Comparison of ENCODE assay signal across 24 cellular contexts in the genomic region with DNA sequence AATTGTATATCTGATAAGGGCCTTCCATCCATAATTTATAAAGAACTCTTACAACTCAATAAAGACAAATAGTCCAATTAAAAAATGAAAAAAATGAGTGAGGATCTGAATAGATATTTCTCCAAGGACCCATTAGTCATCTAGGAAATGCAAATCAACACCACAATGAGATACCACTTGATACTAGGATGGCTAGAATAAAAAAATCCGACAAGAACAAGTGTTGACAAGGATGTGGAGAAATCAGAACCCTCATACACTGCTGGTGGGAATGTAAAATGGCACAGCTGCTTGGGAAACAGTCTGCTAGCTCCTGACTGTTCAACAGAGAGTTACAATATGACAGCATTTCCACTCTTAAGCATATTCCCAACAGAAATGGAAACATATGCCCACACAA. TPM values are rescaled to one million over a fixed set of nuclear protein-coding genes. Genes with fewer than 3 reads are reported as not detected.
DNase-seq lines count a peak whose midpoint lies in the region; ATAC-seq, FAIRE-seq and TF ChIP-seq lines count a peak whose summit lies in the region.
"Had no signal": no experiment of that assay in that cellular context is flagged by ENCODE, and none has a peak within 500 bp of the region (broad histone marks: within the 10 kb centered on the region; RNA-seq: fewer than 3 reads in every experiment).

No MANE protein-coding gene starts in this region.

- no peak for TF ChIP-seq POLR2A in HepG2 (IDR thresholded peaks at IDR 0.05; ENCODE audit: insufficient read depth in 1 of 2, low read depth in 2 of 2, low read length in 2 of 2)
- TF ChIP-seq POLR2A in right lobe of liver (IDR thresholded peaks at IDR 0.05) = no peak

- peak overlapping the region; percentile 43 for H3K27ac Mint-ChIP-seq in dendritic cell treated with granulocyte-macrophage colony-stimulating factor and Interleukin-4, amounts not matched to agents 40 ng/mL and 50 ng/mL, for 4 days
- H3K27ac Mint-ChIP-seq in stimulated activated memory B cell treated with anti-CD40 and anti-IgM and Interleukin-4, amounts not matched to agents 10 μg/mL and 1 μg/mL and 100 μg/mL, for 72 hours = peak overlapping the region; percentile 59
- H3K27ac Mint-ChIP-seq: CD4-positive, alpha-beta memory T cell; GM23338; H9 had no signal

- no TSS peak for BruUV-seq in HepG2 (replicated peaks; lab: Mats Ljungman, UMichigan)
- TSS peak; percentile 9 for BruUV-seq in OCI-LY7 (replicated peaks; lab: Mats Ljungman, UMichigan)

- no peak for TF ChIP-seq RAD21 in HepG2 (CRISPR knock-in tag; IDR thresholded peaks at IDR 0.05)

- ATAC-seq in HepG2 (no peak), right lobe of liver (no peak), GM21528 (IDR thresholded peaks at IDR 0.05; ENCODE audit: low FRiP score, unreplicated experiment) (no peak)
- no peak for ATAC-seq in stimulated activated memory B cell treated with anti-CD40 and anti-IgM and Interleukin-4, amounts not matched to agents 10 μg/mL and 1 μg/mL and 100 μg/mL, for 72 hours
- ATAC-seq: GM23338, HCT116 had no signal

- 0% methylated on average over 1 of the region's 1 CpG for WGBS in HepG2 (ENCODE audit: low lambda C conversion rate)
- 47% methylated on average over 1 of the region's 1 CpG for WGBS in right lobe of liver (ENCODE audit: insufficient coverage, low coverage, low lambda C conversion rate, missing lambda C conversion rate)

- no peak overlapping the region for H3K4me2 ChIP-seq in HepG2 (ENCODE audit: low read depth, low read length)
- no peak overlapping the region for H3K4me2 ChIP-seq in OCI-LY7 (ENCODE audit: low read length)
- H3K4me2 ChIP-seq: GM23338 had no signal

- H3K79me2 ChIP-seq in HepG2 (ENCODE audit: insufficient read depth, low read length) = no peaks in the 10 kb centered on the region
- H3K79me2 ChIP-seq in OCI-LY7 (ENCODE audit: insufficient read depth, low read depth, low read length) = no peaks in the 10 kb centered on the region; the same call in 1 of the 2 replicates

- peaks cover 0 to 11% of the 10 kb centered on the region in 2 experiments; a peak in 1 of 5 replicates for H3K27me3 ChIP-seq in HepG2 (ENCODE audit: control insufficient read depth in 1 of 2, insufficient read depth in 2 of 2, low read length in 2 of 2)
- H3K27me3 ChIP-seq in right lobe of liver = no peaks in the 10 kb centered on the region
- H3K27me3 ChIP-seq: BLaER1 treated with 17β-estradiol and CSF1 and Interleukin-3, amounts not matched to agents 10 nM and 100 nM had no signal

- TF ChIP-seq EP300 in HepG2 (IDR thresholded peaks at IDR 0.05; ENCODE audit: low read depth in 2 of 2, low read length in 2 of 2) (no peak), HepG2 (CRISPR knock-in tag; IDR thresholded peaks at IDR 0.05; ENCODE audit: borderline replicate concordance) (no peak)

- H3K4me3 ChIP-seq in HepG2 (replicated peaks in 1 of 3; ENCODE audit: insufficient read depth in 1 of 3, low read depth in 2 of 3, low read length in 3 of 3) (no peak overlapping the region), right lobe of liver (no peak overlapping the region), OCI-LY7 (ENCODE audit: low read depth, low read length, poor library complexity, severe bottlenecking) (no peak overlapping the region)
- H3K4me3 ChIP-seq: BLaER1 treated with 17β-estradiol and CSF1 and Interleukin-3, amounts not matched to agents 10 nM and 100 nM; GM23338 had no signal

- H2AFZ ChIP-seq in HepG2 (ENCODE audit: low read length) (no peak overlapping the region), OCI-LY7 (ENCODE audit: low read length) (no peak overlapping the region)
- H2AFZ ChIP-seq: GM23338 had no signal

- TF ChIP-seq CTCF in HepG2 (CRISPR knock-in tag; IDR thresholded peaks at IDR 0.05) = no peak
- no peak for TF ChIP-seq CTCF in right lobe of liver (IDR thresholded peaks at IDR 0.05)
- no peak for TF ChIP-seq CTCF in OCI-LY7 (conservative IDR thresholded peaks at IDR 0.05; ENCODE audit: low read length)

- intact Hi-C loops in HepG2 (cut with micrococcal nuclease; ENCODE audit: unreplicated experiment) = no loop called here
- intact Hi-C loops in right lobe of liver (cut with DNase I) = no loop called here
- intact Hi-C loops in OCI-LY7 (cut with micrococcal nuclease; ENCODE audit: unreplicated experiment) = no loop called here
- intact Hi-C loops in dendritic cell treated with granulocyte-macrophage colony-stimulating factor and Interleukin-4, amounts not matched to agents 40 ng/mL and 50 ng/mL, for 4 days (cut with micrococcal nuclease) = no loop called here

- H4K20me1 ChIP-seq in HepG2 (ENCODE audit: insufficient read depth, low read length) (no peaks in the 10 kb centered on the region), OCI-LY7 (ENCODE audit: insufficient read depth, low read length) (no peaks in the 10 kb centered on the region)

- H3K9me2 ChIP-seq in OCI-LY7 (ENCODE audit: insufficient read depth, low read length) = no peaks in the 10 kb centered on the region

- DNase-seq in HepG2 (ENCODE audit: low spot score) (no peak), right lobe of liver (no peak), OCI-LY7 (ENCODE audit: low spot score) (no peak), kidney tubule cell (ENCODE audit: low spot score) (no peak), G401 (ENCODE audit: low spot score) (no peak)
- DNase-seq: BE2C; Calu3; CD4-positive, alpha-beta memory T cell; COR-L47; DMS53; DMS79 treated with DMSO at 0.1 percent for 48 hours; H9 had no signal

- no peaks in the 10 kb centered on the region for H3K4me1 ChIP-seq in HepG2 (ENCODE audit: insufficient read depth, low read length)
- no peaks in the 10 kb centered on the region for H3K4me1 ChIP-seq in right lobe of liver
- H3K4me1 ChIP-seq in OCI-LY7 (ENCODE audit: insufficient read depth, low read length, poor library complexity, severe bottlenecking) = no peaks in the 10 kb centered on the region
- H3K4me1 ChIP-seq: BE2C had no signal

- in situ Hi-C loops in HepG2 (cut with HindIII; ENCODE audit: extremely low pct_ligation_motif_present, low pct_unique_long_range_greater_than_20kb) = no loop called here
- in situ Hi-C loops in G401 (cut with HindIII; ENCODE audit: low sequenced_read_pairs) = no loop called here

- CTCF ChIA-PET in HepG2 (lab: Yijun Ruan, JAX; ENCODE audit: low intra/inter-chr PET ratio, low total read pairs) (no interaction called here), OCI-LY7 (lab: Charles Lee; ENCODE audit: unreplicated experiment) (no interaction called here)

- POLR2A ChIA-PET in HepG2 (lab: Yijun Ruan, JAX) = no interaction called here
- POLR2A ChIA-PET in OCI-LY7 (lab: Charles Lee) = interaction anchor here (1.1 kb wide), 1 partner anchor 10 kb away, joined by 4 read pairs; no protein-coding TSS in a partner anchor

- no peak overlapping the region for H3K9ac ChIP-seq in HepG2 (ENCODE audit: insufficient read depth, low read depth, low read length)
- H3K9ac ChIP-seq: BLaER1 treated with 17β-estradiol and CSF1 and Interleukin-3, amounts not matched to agents 10 nM and 100 nM had no signal

- no peaks in the 10 kb centered on the region for H3K9me3 ChIP-seq in HepG2 (ENCODE audit: low read length)
- H3K9me3 ChIP-seq in right lobe of liver = no peaks in the 10 kb centered on the region
- H3K9me3 ChIP-seq in OCI-LY7 (ENCODE audit: low read length) = peaks cover 12% of the 10 kb centered on the region
- H3K9me3 ChIP-seq: BE2C had no signal

- H3K27ac ChIP-seq in HepG2 (ENCODE audit: extremely low read length, insufficient read depth, low read length) (no peak overlapping the region), right lobe of liver (no peak overlapping the region), OCI-LY7 (ENCODE audit: low read depth, low read length, poor library complexity, severe bottlenecking) (no peak overlapping the region)
- H3K27ac ChIP-seq: 22Rv1; BLaER1 treated with 17β-estradiol and CSF1 and Interleukin-3, amounts not matched to agents 10 nM and 100 nM had no signal

- no peak for FAIRE-seq in HepG2 (lab: Jason Lieb, UNC)
- FAIRE-seq: A204.1, G401.6, GM19239 had no signal

- H3K4me1 Mint-ChIP-seq in dendritic cell treated with granulocyte-macrophage colony-stimulating factor and Interleukin-4, amounts not matched to agents 40 ng/mL and 50 ng/mL, for 4 days (ENCODE audit: low read depth) = peaks cover 36% of the 10 kb centered on the region
- peaks cover 43% of the 10 kb centered on the region for H3K4me1 Mint-ChIP-seq in stimulated activated memory B cell treated with anti-CD40 and anti-IgM and Interleukin-4, amounts not matched to agents 10 μg/mL and 1 μg/mL and 100 μg/mL, for 72 hours
- H3K4me1 Mint-ChIP-seq: CD4-positive, alpha-beta memory T cell; GM23338; H9 had no signal

- H3K27me3 Mint-ChIP-seq in dendritic cell treated with granulocyte-macrophage colony-stimulating factor and Interleukin-4, amounts not matched to agents 40 ng/mL and 50 ng/mL, for 4 days = no peaks in the 10 kb centered on the region
- H3K27me3 Mint-ChIP-seq in stimulated activated memory B cell treated with anti-CD40 and anti-IgM and Interleukin-4, amounts not matched to agents 10 μg/mL and 1 μg/mL and 100 μg/mL, for 72 hours = no peaks in the 10 kb centered on the region
- H3K27me3 Mint-ChIP-seq: CD4-positive, alpha-beta memory T cell had no signal

- peaks cover 5% of the 10 kb centered on the region for H3K9me3 Mint-ChIP-seq in dendritic cell treated with granulocyte-macrophage colony-stimulating factor and Interleukin-4, amounts not matched to agents 40 ng/mL and 50 ng/mL, for 4 days
- peaks cover 7% of the 10 kb centered on the region for H3K9me3 Mint-ChIP-seq in stimulated activated memory B cell treated with anti-CD40 and anti-IgM and Interleukin-4, amounts not matched to agents 10 μg/mL and 1 μg/mL and 100 μg/mL, for 72 hours

- peaks cover 87% of the 10 kb centered on the region for H3K36me3 Mint-ChIP-seq in dendritic cell treated with granulocyte-macrophage colony-stimulating factor and Interleukin-4, amounts not matched to agents 40 ng/mL and 50 ng/mL, for 4 days (ENCODE audit: low read depth)
- H3K36me3 Mint-ChIP-seq in stimulated activated memory B cell treated with anti-CD40 and anti-IgM and Interleukin-4, amounts not matched to agents 10 μg/mL and 1 μg/mL and 100 μg/mL, for 72 hours = peaks cover 86% of the 10 kb centered on the region

- no peaks in the 10 kb centered on the region for H3K36me3 ChIP-seq in HepG2 (replicated peaks in 1 of 2; ENCODE audit: control insufficient read depth in 1 of 2, insufficient read depth in 2 of 2, low read length in 2 of 2)
- H3K36me3 ChIP-seq in right lobe of liver = no peaks in the 10 kb centered on the region
- peaks cover 90% of the 10 kb centered on the region for H3K36me3 ChIP-seq in OCI-LY7 (ENCODE audit: insufficient read depth, low read length)
- H3K36me3 ChIP-seq: BE2C had no signal

- H3K4me3 Mint-ChIP-seq in dendritic cell treated with granulocyte-macrophage colony-stimulating factor and Interleukin-4, amounts not matched to agents 40 ng/mL and 50 ng/mL, for 4 days = no peak overlapping the region
- H3K4me3 Mint-ChIP-seq in stimulated activated memory B cell treated with anti-CD40 and anti-IgM and Interleukin-4, amounts not matched to agents 10 μg/mL and 1 μg/mL and 100 μg/mL, for 72 hours = no peak overlapping the region
- H3K4me3 Mint-ChIP-seq: CD14-positive monocyte; CD4-positive, alpha-beta memory T cell; GM23338; H9 had no signal

RNA-seq across cellular contexts. Expression of gene ALOX5, which starts 24.6 kb away (rescaled TPM):
- total RNA-seq in HepG2 (2016; rRNA removed; fragmentation: Illumina TruSeq; extraction: Trizol) (not detected in 2 replicates), right lobe of liver (10 to 100 TPM in 2 of 6 experiments, 1 to 10 TPM in 4; 3.1 to 10.9 (median 6.6) TPM), OCI-LY7 (2022) (139 and 169 TPM in 2 replicates)
- not detected in 2 replicates for total RNA-seq in HepG2 (2016; cell fraction: cytosol; rRNA removed; fragmentation: Illumina TruSeq; extraction: Trizol; ENCODE audit: low read depth)
- total RNA-seq in HepG2 (2016; cell fraction: insoluble cytoplasmic fraction; rRNA removed; fragmentation: Illumina TruSeq; extraction: Trizol) = not detected in 2 replicates
- not detected in 2 replicates for total RNA-seq in HepG2 (2016; cell fraction: membrane; rRNA removed; fragmentation: Illumina TruSeq; extraction: Trizol)
- total RNA-seq in HepG2 (2016; cell fraction: nucleus; rRNA removed; fragmentation: Illumina TruSeq; extraction: Trizol) = not detected in 2 replicates
- 0.04 TPM in 1 of 2 replicates, not detected in the other for polyA plus RNA-seq in HepG2 (2011; rRNA removed)
- 0.01 TPM in 1 of 2 replicates, not detected in the other for polyA plus RNA-seq in HepG2 (2011; cell fraction: cytosol; rRNA removed)
- polyA plus RNA-seq in HepG2 (2011; cell fraction: nucleus; rRNA removed) = 0.73 and 0.93 TPM in 2 replicates
- 0.25 and 0.31 TPM in 2 replicates for polyA plus RNA-seq in HepG2 (2012)
- not detected in 2 replicates for polyA plus RNA-seq in HepG2 (2016; cell fraction: cytosol; fragmentation: Illumina TruSeq; extraction: Trizol; ENCODE audit: low read depth)
- not detected in 2 replicates for polyA plus RNA-seq in HepG2 (2016; cell fraction: insoluble cytoplasmic fraction; fragmentation: Illumina TruSeq; extraction: Trizol; ENCODE audit: low read depth)
- polyA plus RNA-seq in HepG2 (2016; cell fraction: membrane; fragmentation: Illumina TruSeq; extraction: Trizol; ENCODE audit: low read depth) = not detected in 2 replicates
- not detected in 2 replicates for polyA plus RNA-seq in HepG2 (2016; cell fraction: nucleus; fragmentation: Illumina TruSeq; extraction: Trizol; ENCODE audit: insufficient read depth, low read depth)
- 2.4 TPM in 1 of 2 replicates, not detected in the other for polyA minus RNA-seq in HepG2 (2011; rRNA and poly(A)+ RNA removed; ENCODE audit: low replicate concordance)
- not detected in 2 replicates for polyA minus RNA-seq in HepG2 (2011; cell fraction: cytosol; rRNA and poly(A)+ RNA removed)
- not detected in 2 replicates for polyA minus RNA-seq in HepG2 (2011; cell fraction: nucleus; rRNA and poly(A)+ RNA removed)
- total RNA-seq in OCI-LY7 (2014; rRNA removed; shearing (Covaris generic)) = 146 and 164 TPM in 2 replicates
- not detected in 2 replicates for total RNA-seq in G401 (2014; rRNA removed; shearing (Covaris generic))
- polyA plus RNA-seq: AG04450 had no signal

Comparison
In these comparisons a context has a peak if more than half of its experiments do, and no peak if none do; other contexts are left out.
1. RNA of gene ALOX5, which starts 24.6 kb away (total RNA-seq): 139 to 169 TPM in OCI-LY7; 3.1 to 10.9 TPM in right lobe of liver, not detected in HepG2 and not detected in G401; every median in the first group is over 10 times any median in the second.